Comparison of ENCODE assay signal across 13 cellular contexts in genomic region chr12:117035287-117035686, GRCh38.
"Had no signal": no experiment of that assay in that cellular context is flagged by ENCODE, and none has a peak within 500 bp of the region (broad histone marks: within the 10 kb centered on the region; RNA-seq: fewer than 3 reads in every experiment).

No MANE protein-coding gene starts in this region.

- H3K27ac ChIP-seq: esophagus squamous epithelium, left lung, skin epidermis, thyroid gland, vagina had no signal

- H3K4me3 ChIP-seq: cardiac muscle cell, esophagus squamous epithelium, left lung, skin epidermis, thyroid gland, vagina had no signal

- DNase-seq: activated CD4-positive, alpha-beta T cell treated with anti-CD3 and anti-CD28 coated beads for 48 hours; activated CD8-positive, alpha-beta memory T cell treated with anti-CD3 and anti-CD28 coated beads for 24 hours; activated naive CD4-positive, alpha-beta T cell treated with Interleukin-2 at 50 U/mL for 16 hours; activated naive CD8-positive, alpha-beta T cell treated with anti-CD3 and anti-CD28 coated beads, Interleukin-2, amount 50 U/mL, for 24 hours; esophagus squamous epithelium; foreskin fibroblast; mesenchymal stem cell; T-helper 9 cell had no signal

- H3K9me3 ChIP-seq: esophagus squamous epithelium, left lung, thyroid gland, vagina had no signal

- H3K36me3 ChIP-seq: cardiac muscle cell, thyroid gland, vagina had no signal

- H3K27me3 ChIP-seq: cardiac muscle cell, thyroid gland, vagina had no signal

- ATAC-seq: activated naive CD8-positive, alpha-beta T cell treated with anti-CD3 and anti-CD28 coated beads, Interleukin-2, amount 50 U/mL, for 24 hours; left lung had no signal
